8 cellular contexts compared by ENCODE assay signal in genomic region chr11:57567512-57568329, GRCh38. TPM values are rescaled to one million over a fixed set of nuclear protein-coding genes. Genes with fewer than 3 reads are reported as not detected.
DNase-seq lines count a peak whose midpoint lies in the region; ATAC-seq and TF ChIP-seq lines count a peak whose summit lies in the region.

UBE2L6 (minus strand) TSS chr11:57567672; CDS start chr11:57567611, 61 bp downstream.

- H3K9me3 ChIP-seq in esophagus (ENCODE audit: control insufficient read depth in 2 of 2, insufficient read depth in 1 of 2, low read depth in 1 of 2, low read length in 1 of 2): no peaks in the 10 kb centered on the region
- H3K9me3 ChIP-seq in muscle layer of duodenum (ENCODE audit: control insufficient read depth in 1 of 2, low read length in 2 of 2): no peaks in the 10 kb centered on the region

- H3K4me1 ChIP-seq in esophagus (ENCODE audit: control insufficient read depth in 2 of 2, insufficient read depth in 2 of 2, low read length in 1 of 2) (peaks cover 0 to 6% of the 10 kb centered on the region in 2 donors), muscle layer of duodenum (ENCODE audit: control insufficient read depth in 1 of 2, insufficient read depth in 2 of 2, low read length in 2 of 2) (peaks cover 5 to 16% of the 10 kb centered on the region in 2 donors)

- 0 to 1% methylated on average over 76 to 92 of the region's 92 CpGs for WGBS in esophagus, 2 donors

- ATAC-seq in GM18907 (IDR thresholded peaks at IDR 0.05; ENCODE audit: unreplicated experiment) (peak; percentile 77), HG03135 (IDR thresholded peaks at IDR 0.05; ENCODE audit: unreplicated experiment) (peak; percentile 73)

- H3K36me3 ChIP-seq in esophagus (ENCODE audit: control insufficient read depth in 2 of 2, insufficient read depth in 2 of 2, low read length in 1 of 2) (no peaks in the 10 kb centered on the region), muscle layer of duodenum (ENCODE audit: control insufficient read depth in 1 of 2, insufficient read depth in 2 of 2, low read length in 2 of 2) (no peaks in the 10 kb centered on the region)

- peak within 1 kb of the TSS; percentile 82 to 88 for H3K27ac ChIP-seq in esophagus (ENCODE audit: low read depth in 2 of 2, low read length in 1 of 2)
- peak within 1 kb of the TSS; percentile 83 for H3K27ac ChIP-seq in muscle layer of duodenum (ENCODE audit: low read length)

- TF ChIP-seq CTCF in AG10803 (conservative IDR thresholded peaks at IDR 0.05; ENCODE audit: low read length): peak; percentile 18; the same call in 1 of the 2 replicates

- no peaks in the 10 kb centered on the region for H3K27me3 ChIP-seq in esophagus (ENCODE audit: control insufficient read depth in 1 of 2, insufficient read depth in 2 of 2, low read length in 2 of 2)
- no peaks in the 10 kb centered on the region for H3K27me3 ChIP-seq in muscle layer of duodenum (ENCODE audit: low read depth, low read length)

- DNase-seq in AG10803 (ENCODE audit: low read depth) (peak; percentile 18), NOMO-1 treated with DMSO at 0.1 percent for 48 hours (lab: John Stamatoyannopoulos, UW; ENCODE audit: unreplicated experiment) (peak; percentile 30)
- peak; percentile 81 for DNase-seq in activated T-cell treated with anti-CD3 and anti-CD28 coated beads, Interleukin-2, amount 50 U/mL, for 1 hour
- DNase-seq in stimulated activated CD8-positive, alpha-beta memory T cell treated with anti-CD3 and anti-CD28 coated beads, Interleukin-7, amount 100 ng/mL, for 48 hours (ENCODE audit: extremely low read depth in 1 of 2, low read depth in 1 of 2): peak; percentile 42 to 63

- peak within 1 kb of the TSS; percentile 89 for H3K4me3 ChIP-seq in AG10803 (ENCODE audit: low read length)
- H3K4me3 ChIP-seq in esophagus (ENCODE audit: low read depth in 1 of 2, low read length in 2 of 2): peak within 1 kb of the TSS; percentile 63 to 72
- peak within 1 kb of the TSS; percentile 95 to 98 for H3K4me3 ChIP-seq in muscle layer of duodenum (ENCODE audit: low read depth in 1 of 2, low read length in 2 of 2)

RNA-seq across cellular contexts. Expression of gene UBE2L6, which starts in this region (rescaled TPM):
- 10 to 100 TPM; 10.3 to 28.1 TPM for polyA plus RNA-seq in esophagus

Comparison
In these comparisons a context has a peak if more than half of its experiments do, and no peak if none do; other contexts are left out.
1. Peak in every context shown above with its lines: DNase-seq, ATAC-seq, H3K4me3 ChIP-seq and H3K27ac ChIP-seq.
2. DNase-seq: peak in every context shown above with its lines; median percentile 81 in activated T-cell treated with anti-CD3 and anti-CD28 coated beads, Interleukin-2, amount 50 U/mL, for 1 hour; 52 in stimulated activated CD8-positive, alpha-beta memory T cell treated with anti-CD3 and anti-CD28 coated beads, Interleukin-7, amount 100 ng/mL, for 48 hours; 30 in NOMO-1 treated with DMSO at 0.1 percent for 48 hours; 18 in AG10803.